ENCODE assay signal across 16 cellular contexts in the genomic region with DNA sequence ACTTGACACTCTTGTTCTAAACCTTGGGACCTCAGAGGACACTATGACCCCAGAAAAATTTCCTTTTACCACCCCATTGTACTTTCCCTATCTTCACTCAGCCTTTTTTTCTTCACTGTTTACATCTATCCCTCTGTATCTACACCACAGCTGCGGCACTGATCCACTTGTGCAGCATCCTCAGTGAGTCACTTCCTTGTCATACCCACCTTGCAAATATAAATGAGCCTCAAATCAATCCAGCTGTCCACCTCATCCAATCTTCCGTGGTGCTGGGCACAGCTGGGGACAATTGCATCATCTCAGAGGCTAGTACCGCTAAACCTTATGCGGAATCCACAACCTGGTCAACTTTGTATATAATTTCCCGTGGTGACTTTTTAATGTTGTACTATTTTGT.
DNase-seq lines count a peak whose midpoint lies in the region; ATAC-seq and TF ChIP-seq lines count a peak whose summit lies in the region.
"Had no signal": no experiment of that assay in that cellular context is flagged by ENCODE, and none has a peak within 500 bp of the region (broad histone marks: within the 10 kb centered on the region; RNA-seq: fewer than 3 reads in every experiment).

No MANE protein-coding gene starts in this region.

- no peaks in the 10 kb centered on the region for H3K79me2 ChIP-seq in PC-3 (ENCODE audit: low read length)

- H3F3A ChIP-seq in PC-3 (ENCODE audit: low read length, unreplicated experiment): no peaks in the 10 kb centered on the region

- H3K4me1 ChIP-seq in PC-3 (ENCODE audit: insufficient read depth, low read length) (no peaks in the 10 kb centered on the region), mesenchymal stem cell (ENCODE audit: control insufficient read depth, insufficient read depth, low read depth, low read length) (no peaks in the 10 kb centered on the region)
- H3K4me1 ChIP-seq: BLaER1 had no signal

- POLR2A ChIA-PET in PC-3 (lab: Charles Lee; ENCODE audit: unreplicated experiment): no interaction called here

- no peaks in the 10 kb centered on the region for H3K9me2 ChIP-seq in PC-3 (replicated peaks; ENCODE audit: low read length)

- H2BK15ac ChIP-seq in mesenchymal stem cell (ENCODE audit: low read depth, poor library complexity, severe bottlenecking): no peak overlapping the region

- H2BK5ac ChIP-seq in mesenchymal stem cell (ENCODE audit: low read depth, low read length, poor library complexity, severe bottlenecking): no peak overlapping the region

- H4K8ac ChIP-seq in mesenchymal stem cell (ENCODE audit: low read length): no peak overlapping the region

- DNase-seq in A172 (ENCODE audit: low spot score): peak; percentile 45
- DNase-seq in EL: peak; percentile 9
- DNase-seq in PC-3: peak; percentile 19
- peak; percentile 18 for DNase-seq in mesenchymal stem cell
- DNase-seq in anterior cingulate cortex (lab: John Stamatoyannopoulos, UW): no peak
- DNase-seq in sciatic nerve (ENCODE audit: low spot score): no peak
- DNase-seq in glomerular visceral epithelial cell (ENCODE audit: extremely low spot score): no peak
- DNase-seq: CD4-positive, alpha-beta memory T cell; DMS153; DND-41; GF-D8; GM23248; HCEC 1CT had no signal

- no peak overlapping the region for H3K14ac ChIP-seq in mesenchymal stem cell (ENCODE audit: low read length in 2 of 2)

- H3K9ac ChIP-seq in PC-3 (ENCODE audit: low read length) (no peak overlapping the region), mesenchymal stem cell (ENCODE audit: low read length) (no peak overlapping the region)
- H3K9ac ChIP-seq: BLaER1, GM23248 had no signal

- H2AK5ac ChIP-seq in mesenchymal stem cell (ENCODE audit: low read length, severe bottlenecking): no peak overlapping the region

- BruUV-seq in PC-3 (replicated peaks; lab: Mats Ljungman, UMichigan): no TSS peak

- intact Hi-C loops in PC-3 (cut with micrococcal nuclease): no loop called here
- intact Hi-C loops in sciatic nerve (cut with DNase I): no loop called here

- H3K36me3 ChIP-seq in PC-3 (ENCODE audit: low read depth, low read length) (no peaks in the 10 kb centered on the region), mesenchymal stem cell (ENCODE audit: control insufficient read depth in 1 of 2, insufficient read depth in 2 of 2, low read depth in 1 of 2, low read length in 2 of 2) (no peaks in the 10 kb centered on the region)
- H3K36me3 ChIP-seq: BLaER1 had no signal

- H3K4me2 ChIP-seq in PC-3 (ENCODE audit: low read length): no peak overlapping the region
- no peak overlapping the region for H3K4me2 ChIP-seq in mesenchymal stem cell (ENCODE audit: low read length, poor library complexity, severe bottlenecking)
- H3K4me2 ChIP-seq: BLaER1 had no signal

- H3K9me3 ChIP-seq in PC-3 (ENCODE audit: low read length): no peaks in the 10 kb centered on the region
- H3K9me3 ChIP-seq in mesenchymal stem cell (ENCODE audit: control insufficient read depth, low read length): no peaks in the 10 kb centered on the region
- H3K9me3 ChIP-seq: BLaER1 had no signal

- H3K4me3 ChIP-seq in PC-3 (ENCODE audit: low read length) (no peak overlapping the region), mesenchymal stem cell (ENCODE audit: insufficient read depth in 1 of 2, low read depth in 1 of 2, low read length in 2 of 2) (no peak overlapping the region)
- H3K4me3 ChIP-seq: BLaER1, GM23248 had no signal

- H3K27ac ChIP-seq in PC-3 (ENCODE audit: low read length): no peak overlapping the region
- H3K27ac ChIP-seq in mesenchymal stem cell (ENCODE audit: low read length, poor library complexity, severe bottlenecking): no peak overlapping the region
- H3K27ac ChIP-seq: 22Rv1, BLaER1, GM23248 had no signal

- no peak overlapping the region for H3K4ac ChIP-seq in mesenchymal stem cell (ENCODE audit: low read depth in 1 of 2, low read length in 2 of 2)

- H2AFZ ChIP-seq in PC-3 (ENCODE audit: low read length) (no peak overlapping the region), mesenchymal stem cell (ENCODE audit: low read depth, low read length) (no peak overlapping the region)
- H2AFZ ChIP-seq: GM23248 had no signal

- 30% methylated on average over 3 of the region's 5 CpGs for WGBS in mesenchymal stem cell

- CTCF ChIA-PET in PC-3 (lab: Charles Lee): no interaction called here

- H3K79me1 ChIP-seq in mesenchymal stem cell (replicated peaks; ENCODE audit: low read length, poor library complexity, severe bottlenecking): no peaks in the 10 kb centered on the region

- TF ChIP-seq CTCF in PC-3 (conservative IDR thresholded peaks at IDR 0.05; ENCODE audit: low read depth, low read length): no peak

- no peak overlapping the region for H2BK120ac ChIP-seq in mesenchymal stem cell (ENCODE audit: low read depth, low read length)

- H4K91ac ChIP-seq in mesenchymal stem cell (ENCODE audit: low read length): no peak overlapping the region

- H3K27me3 ChIP-seq in PC-3 (ENCODE audit: low read length) (no peaks in the 10 kb centered on the region), mesenchymal stem cell (ENCODE audit: control insufficient read depth in 1 of 2, insufficient read depth in 1 of 2, low read length in 2 of 2) (no peaks in the 10 kb centered on the region)
- H3K27me3 ChIP-seq: BLaER1 had no signal

- ATAC-seq in PC-3 (no peak), GM18867 (IDR thresholded peaks at IDR 0.05; ENCODE audit: unreplicated experiment) (no peak), sciatic nerve (no peak)

- H3K18ac ChIP-seq in mesenchymal stem cell (ENCODE audit: low read depth in 1 of 2, low read length in 2 of 2): no peak overlapping the region

- no peaks in the 10 kb centered on the region for H4K20me1 ChIP-seq in PC-3 (ENCODE audit: low read length)
- H4K20me1 ChIP-seq: BLaER1 had no signal

- H2BK12ac ChIP-seq in mesenchymal stem cell (ENCODE audit: low read length in 2 of 2): no peak overlapping the region

- no peak overlapping the region for H3K23ac ChIP-seq in mesenchymal stem cell (ENCODE audit: low read length in 2 of 2)

Comparison
In these comparisons a context has a peak if more than half of its experiments do, and no peak if none do; other contexts are left out.
1. DNase-seq: peak in A172 (single experiment), EL (single experiment), PC-3 (single experiment) and mesenchymal stem cell (single experiment); none in anterior cingulate cortex (0 of 58), sciatic nerve (single experiment) and glomerular visceral epithelial cell (single experiment).